ENCODE assay signal across 14 cellular contexts in the genomic region with DNA sequence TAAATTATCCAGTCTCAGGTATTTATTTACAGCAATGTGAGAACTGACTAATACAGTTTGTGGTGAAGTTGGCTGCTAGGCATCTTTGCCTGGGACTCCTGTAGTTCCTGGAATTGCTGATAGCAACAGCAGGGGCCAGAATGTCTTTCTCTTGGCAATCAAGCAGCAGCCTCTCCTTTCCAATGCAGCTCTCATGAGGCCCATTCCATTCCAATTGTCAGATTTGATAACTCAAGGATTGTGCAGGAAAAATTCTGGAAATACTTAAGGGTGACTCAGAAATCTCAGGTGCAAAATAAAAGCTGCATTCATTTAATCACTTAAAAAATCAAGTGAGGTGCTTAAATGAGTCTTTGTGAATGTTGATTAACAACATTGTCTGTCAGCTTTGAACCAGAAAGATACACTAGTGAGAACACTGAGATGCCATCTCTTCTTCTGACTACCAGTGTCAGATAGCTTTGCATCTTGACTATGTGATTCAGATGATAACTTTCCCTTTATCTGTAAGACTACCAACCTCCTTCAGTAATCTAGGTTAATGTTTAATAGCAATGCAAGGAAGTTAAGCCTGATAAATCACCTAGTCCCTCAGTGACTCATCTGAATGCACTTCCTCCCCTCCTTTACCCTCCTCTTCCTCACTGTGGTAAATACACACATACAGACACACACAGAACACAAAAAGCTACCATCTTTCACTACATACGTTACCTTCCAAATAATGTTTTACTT. TPM values are rescaled to one million over a fixed set of nuclear protein-coding genes. Genes with fewer than 3 reads are reported as not detected.
DNase-seq lines count a peak whose midpoint lies in the region; ATAC-seq, FAIRE-seq and TF ChIP-seq lines count a peak whose summit lies in the region.
"Had no signal": no experiment of that assay in that cellular context is flagged by ENCODE, and none has a peak within 500 bp of the region (broad histone marks: within the 10 kb centered on the region; RNA-seq: fewer than 3 reads in every experiment).

No MANE protein-coding gene starts in this region.

- H2BK12ac ChIP-seq in H9 (ENCODE audit: insufficient read length, low read depth, low read length), result no peak overlapping the region

- H3K27ac ChIP-seq in small intestine (ENCODE audit: low read depth in 1 of 2, low read length in 1 of 2) (no peak overlapping the region), H9 (ENCODE audit: insufficient read length, low read depth, low read length) (no peak overlapping the region)
- H3K27ac ChIP-seq: coronary artery, heart right ventricle, sigmoid colon had no signal

- no peaks in the 10 kb centered on the region for H3K36me3 Mint-ChIP-seq in H9 (ENCODE audit: insufficient read depth in 1 of 3, low read depth in 3 of 3)

- H2AFZ ChIP-seq in H9 (ENCODE audit: low read length), result no peak overlapping the region

- no peak overlapping the region for H4K8ac ChIP-seq in H9 (replicated peaks; ENCODE audit: insufficient read length, low read depth, low read length)

- H3K79me2 ChIP-seq in H9 (ENCODE audit: insufficient read depth, low read length), result no peaks in the 10 kb centered on the region

- peaks cover 0 to 4% of the 10 kb centered on the region in 2 experiments; a peak in 2 of 5 replicates for H3K9me3 Mint-ChIP-seq in H9

- H3K27me3 Mint-ChIP-seq in H9 (ENCODE audit: low read depth), result no peaks in the 10 kb centered on the region

- DNase-seq in NCI-H69 (lab: John Stamatoyannopoulos, UW) (peak; percentile 28), fibroblast of peridontal ligament (ENCODE audit: extremely low read depth) (peak; percentile 54), small intestine (peak; percentile 67), H9 (no peak), SK-N-DZ (ENCODE audit: low spot score) (no peak)
- no peak for DNase-seq in activated effector memory CD4-positive, alpha-beta T cell treated with anti-CD3 and anti-CD28 coated beads, Interleukin-2, amount 50 U/mL, for 16 hours
- DNase-seq: activated CD4-positive, alpha-beta T cell treated with anti-CD3 and anti-CD28 coated beads for 1 hour; activated naive CD4-positive, alpha-beta T cell; heart right ventricle; MM.1S; NCI-H510A; sigmoid colon had no signal

- FAIRE-seq in small intestine (lab: Jason Lieb, UNC), result no peak

- ATAC-seq in GM21423 (IDR thresholded peaks at IDR 0.05; ENCODE audit: unreplicated experiment), result peak; percentile 85
- ATAC-seq: heart right ventricle had no signal

- H3K4me3 Mint-ChIP-seq in H9, result no peak overlapping the region

- H3K14ac ChIP-seq in H9 (ENCODE audit: insufficient read depth, low read length), result no peak overlapping the region

- H3K4me2 ChIP-seq in H9 (ENCODE audit: insufficient read depth, insufficient read length, low read length), result no peak overlapping the region

- no peak overlapping the region for H4K91ac ChIP-seq in H9 (ENCODE audit: insufficient read length, low read depth, low read length)

- no peak overlapping the region for H4K5ac ChIP-seq in H9 (ENCODE audit: insufficient read length, low read depth, low read length)

- no peak overlapping the region for H2BK120ac ChIP-seq in H9 (ENCODE audit: low read depth, low read length, poor library complexity, severe bottlenecking)

- H3K27me3 ChIP-seq in small intestine (ENCODE audit: control insufficient read depth in 2 of 2, insufficient read depth in 2 of 2, low read length in 2 of 2) (no peaks in the 10 kb centered on the region), H9 (ENCODE audit: insufficient read depth, low read length) (no peaks in the 10 kb centered on the region)
- H3K27me3 ChIP-seq: heart right ventricle, sigmoid colon had no signal

- H2BK5ac ChIP-seq in H9 (ENCODE audit: insufficient read length, low read length), result no peak overlapping the region

- H3K4me1 Mint-ChIP-seq in H9, result peaks cover 13 to 17% of the 10 kb centered on the region in 2 experiments

- no peaks in the 10 kb centered on the region for H3K36me3 ChIP-seq in small intestine (ENCODE audit: control insufficient read depth in 2 of 2, insufficient read depth in 2 of 2, low read length in 2 of 2)
- H3K36me3 ChIP-seq: heart right ventricle, sigmoid colon had no signal

- H2AK5ac ChIP-seq in H9 (ENCODE audit: insufficient read length, low read length), result no peak overlapping the region

- WGBS in small intestine, 3 donors, result 25 to 69% (median 41%) methylated on average over 1 of the region's 1 CpG
- WGBS in H9 (ENCODE audit: extremely low coverage, insufficient read length, low lambda C conversion rate), result 100% methylated on average over 1 of the region's 1 CpG

- H2BK15ac ChIP-seq in H9 (ENCODE audit: low read depth, low read length), result no peak overlapping the region

- H3K4me1 ChIP-seq in small intestine (ENCODE audit: control insufficient read depth in 2 of 2, insufficient read depth in 1 of 2, low read depth in 1 of 2, low read length in 1 of 2) (no peaks in the 10 kb centered on the region), H9 (ENCODE audit: insufficient read depth, low read length) (no peaks in the 10 kb centered on the region)
- H3K4me1 ChIP-seq: heart right ventricle, sigmoid colon had no signal

- H3K18ac ChIP-seq in H9 (ENCODE audit: insufficient read length, low read depth, low read length), result no peak overlapping the region

- no peak overlapping the region for H3K56ac ChIP-seq in H9 (ENCODE audit: insufficient read length, low read depth, low read length)

- no peak overlapping the region for H3K27ac Mint-ChIP-seq in H9

- H3K4me3 ChIP-seq in small intestine (ENCODE audit: low read depth in 1 of 2, low read length in 2 of 2), result no peak overlapping the region
- H3K4me3 ChIP-seq: coronary artery, heart right ventricle, sigmoid colon had no signal

- H3K23me2 ChIP-seq in H9 (ENCODE audit: insufficient read length, low read depth, low read length, poor library complexity, severe bottlenecking), result no peaks in the 10 kb centered on the region

- no peak overlapping the region for H3K9ac ChIP-seq in H9 (ENCODE audit: extremely low read depth, insufficient read length, low read length)

- TF ChIP-seq CTCF in H9 (conservative IDR thresholded peaks at IDR 0.05), result no peak

- H3T11ph ChIP-seq in H9 (ENCODE audit: low read length), result no peak overlapping the region

- H4K20me1 ChIP-seq in H9 (ENCODE audit: control insufficient read depth, insufficient read depth, insufficient read length), result no peaks in the 10 kb centered on the region

- H3K23ac ChIP-seq in H9 (ENCODE audit: insufficient read length, low read depth, low read length), result no peak overlapping the region

- H3K9me3 ChIP-seq in small intestine (ENCODE audit: control insufficient read depth, low read depth), result no peaks in the 10 kb centered on the region
- H3K9me3 ChIP-seq in H9 (ENCODE audit: control insufficient read depth, low read depth, low read length), result no peaks in the 10 kb centered on the region

- no peak overlapping the region for H3K4ac ChIP-seq in H9 (ENCODE audit: low read depth, low read length)

- no peak overlapping the region for H2BK20ac ChIP-seq in H9 (ENCODE audit: low read depth, low read length, poor library complexity, severe bottlenecking)

- H3K79me1 ChIP-seq in H9 (ENCODE audit: insufficient read depth, low read depth, low read length, poor library complexity, severe bottlenecking), result no peaks in the 10 kb centered on the region

RNA-seq across cellular contexts. Expression of gene COL21A1, which starts 32.1 kb away (rescaled TPM):
- polyA plus RNA-seq in small intestine, result under 1 TPM in 1 of 3 donors, not detected in 2; 0.84 TPM
- total RNA-seq in H9 (2021), result 1.4 and 1.8 TPM in 2 replicates
- polyA plus RNA-seq in SK-N-DZ (2014; cell fraction: cytosol; rRNA removed), result 0.12 TPM in 1 of 2 replicates, not detected in the other
- polyA plus RNA-seq in SK-N-DZ (2014; cell fraction: nucleus; rRNA removed), result 0.07 and 0.18 TPM in 2 replicates

Comparison
In these comparisons a context has a peak if more than half of its experiments do, and no peak if none do; other contexts are left out.
1. DNase-seq: peak in NCI-H69 (single experiment), fibroblast of peridontal ligament (single experiment) and small intestine (single experiment); none in H9 (single experiment), activated effector memory CD4-positive, alpha-beta T cell treated with anti-CD3 and anti-CD28 coated beads, Interleukin-2, amount 50 U/mL, for 16 hours (single experiment) and SK-N-DZ (single experiment).